Comparison of ENCODE assay signal across 7 cellular contexts in the genomic region with DNA sequence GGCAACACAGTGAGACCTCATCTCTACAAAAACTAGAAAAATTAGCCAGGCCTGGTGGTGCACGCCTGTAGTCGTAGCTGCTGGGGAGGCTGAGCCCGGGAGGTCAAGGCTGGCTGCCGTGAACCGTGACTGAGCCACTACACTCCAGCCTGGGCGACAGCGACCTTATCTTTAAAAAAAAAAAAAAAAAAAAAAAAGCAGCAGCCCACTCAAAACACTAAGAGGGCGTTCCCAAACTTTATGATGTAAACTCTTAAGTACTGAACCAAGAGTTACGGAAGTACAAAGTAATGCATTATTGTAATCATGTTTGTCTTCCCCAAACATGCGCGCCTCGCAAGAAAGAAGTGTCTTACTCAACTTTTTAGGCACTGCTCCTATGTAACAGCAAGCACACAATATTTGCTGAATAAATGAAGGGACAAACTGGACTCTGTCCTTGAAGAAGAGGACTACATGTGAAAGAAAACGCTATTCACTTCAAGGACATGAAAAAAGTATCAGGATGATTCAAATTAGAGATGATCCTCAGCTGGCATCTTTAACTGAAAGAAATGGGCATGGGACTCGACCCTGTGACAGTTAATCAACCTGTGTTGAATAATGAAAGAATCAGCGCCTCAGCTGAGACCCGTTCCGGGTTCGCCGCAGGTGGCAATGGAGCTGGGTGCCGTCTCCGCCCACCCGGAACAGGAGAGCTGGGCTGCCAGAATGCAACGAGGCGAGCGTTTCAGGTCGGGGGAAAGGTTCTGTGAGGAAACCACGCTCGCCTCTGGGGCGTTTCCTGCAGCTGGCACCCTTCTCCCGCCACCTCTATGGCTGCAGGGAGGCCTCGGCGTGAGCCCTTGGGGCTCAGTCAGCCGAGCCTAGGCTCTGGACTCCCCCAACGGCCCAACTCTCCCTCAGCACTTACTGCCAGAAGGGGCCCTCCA. TPM values are rescaled to one million over a fixed set of nuclear protein-coding genes. Genes with fewer than 3 reads are reported as not detected.
DNase-seq lines count a peak whose midpoint lies in the region; ATAC-seq and TF ChIP-seq lines count a peak whose summit lies in the region.

No MANE protein-coding gene starts in this region.

- POLR2A ChIA-PET in WTC11 (lab: Charles Lee) = interaction anchor here (0.7 to 2.4 kb wide), 10 partner anchors 20 to 733 kb away, joined by 3 to 20 read pairs (median 4); partner anchors contain the start of genes B2M and PATL2

- peak; percentile 54 for ATAC-seq in GM18502 (IDR thresholded peaks at IDR 0.05; ENCODE audit: poor library complexity, unreplicated experiment)
- ATAC-seq in HG02852 (IDR thresholded peaks at IDR 0.05; ENCODE audit: unreplicated experiment) = peak; percentile 43
- peak; percentile 50 for ATAC-seq in WTC11

- DNase-seq in NCI-H2029 (lab: John Stamatoyannopoulos, UW) = peak; percentile 55
- peak; percentile 41 for DNase-seq in WTC11 (ENCODE audit: low spot score)
- DNase-seq in cardiac fibroblast (ENCODE audit: low read depth in 2 of 2) = peak; percentile 59 to 68
- peak; percentile 65 for DNase-seq in kidney glomerular epithelial cell (lab: John Stamatoyannopoulos, UW)
- DNase-seq in stimulated activated CD4-positive, alpha-beta T cell treated with anti-CD3 and anti-CD28 coated beads, Interleukin-1b, Interleukin-23, amount 100 ng/mL, for 4 hours (ENCODE audit: low read depth in 2 of 2) = peak; percentile 62 to 68

- no peaks in the 10 kb centered on the region; the same call in 1 of the 2 replicates for H3K27me3 Mint-ChIP-seq in WTC11 (ENCODE audit: low read depth)

- H3K4me3 ChIP-seq in cardiac fibroblast (replicated peaks in 1 of 2; ENCODE audit: low read depth in 2 of 2, low read length in 2 of 2) = peak overlapping the region; percentile 97 to 100

- H3K4me3 Mint-ChIP-seq in WTC11 = peak overlapping the region; percentile 98

- no peaks in the 10 kb centered on the region for H3K9me3 Mint-ChIP-seq in WTC11

- peaks cover 7% of the 10 kb centered on the region for H3K36me3 Mint-ChIP-seq in WTC11

- TF ChIP-seq CTCF in WTC11 (IDR thresholded peaks at IDR 0.05) (no peak), cardiac fibroblast (IDR thresholded peaks at IDR 0.05; ENCODE audit: low read depth, low read length) (no peak)

- H3K4me1 Mint-ChIP-seq in WTC11 = peaks cover 16% of the 10 kb centered on the region

- peak overlapping the region; percentile 75 for H3K27ac Mint-ChIP-seq in WTC11

- CTCF ChIA-PET in WTC11 (lab: Charles Lee) = interaction anchor here (0.5 to 4.0 kb wide), 41 partner anchors 8 to 374 kb away, joined by 3 to 104 read pairs (median 5); partner anchors contain the start of genes B2M, EIF3J, PATL2 and TRIM69

TF ChIP-seq in WTC11, 78 proteins besides CTCF, POLR2A, EP300 and RAD21:
- TF ChIP-seq ETV6 (CRISPR knock-in tag; IDR thresholded peaks at IDR 0.05) (no peak), E2F4 (CRISPR knock-in tag; IDR thresholded peaks at IDR 0.05; ENCODE audit: borderline replicate concordance, low read depth) (no peak), MAX (CRISPR knock-in tag; IDR thresholded peaks at IDR 0.05) (no peak), TCF7 (CRISPR knock-in tag; IDR thresholded peaks at IDR 0.05; ENCODE audit: low read depth) (no peak), E2F5 (CRISPR knock-in tag; IDR thresholded peaks at IDR 0.05) (no peak), SMAD4 (CRISPR knock-in tag; IDR thresholded peaks at IDR 0.05) (no peak), NFE2L1 (CRISPR knock-in tag; IDR thresholded peaks at IDR 0.05) (peak; percentile 37; the same call in 1 of the 2 replicates), ZNF423 (CRISPR knock-in tag; IDR thresholded peaks at IDR 0.05) (0 out of 2 replicates have a peak, but pooled peaks have one; percentile 30), CREM (CRISPR knock-in tag; IDR thresholded peaks at IDR 0.05) (no peak), RORB (CRISPR knock-in tag; IDR thresholded peaks at IDR 0.05) (no peak)

RNA-seq across cellular contexts. Expression of gene SPG11, which starts 0.7 kb away (rescaled TPM):
- total RNA-seq in WTC11 (2021) = 46.4 to 54.3 TPM (median 50.7 TPM) in 3 replicates

RNA-seq across cellular contexts. Expression of gene PATL2, which starts 48.4 kb away (rescaled TPM):
- total RNA-seq in WTC11 (2021) = 0.41 to 1.2 TPM (median 0.59 TPM) in 3 replicates

RNA-seq across cellular contexts. Expression of gene B2M, which starts 48.6 kb away (rescaled TPM):
- 88.2 to 105 TPM (median 102 TPM) in 3 replicates for total RNA-seq in WTC11 (2021)

Comparison
In these comparisons a context has a peak if more than half of its experiments do, and no peak if none do; other contexts are left out.
1. Peak in every context shown above with its lines: DNase-seq, ATAC-seq and H3K4me3 ChIP-seq.